ENCODE assay signal across 9 cellular contexts in the genomic region with DNA sequence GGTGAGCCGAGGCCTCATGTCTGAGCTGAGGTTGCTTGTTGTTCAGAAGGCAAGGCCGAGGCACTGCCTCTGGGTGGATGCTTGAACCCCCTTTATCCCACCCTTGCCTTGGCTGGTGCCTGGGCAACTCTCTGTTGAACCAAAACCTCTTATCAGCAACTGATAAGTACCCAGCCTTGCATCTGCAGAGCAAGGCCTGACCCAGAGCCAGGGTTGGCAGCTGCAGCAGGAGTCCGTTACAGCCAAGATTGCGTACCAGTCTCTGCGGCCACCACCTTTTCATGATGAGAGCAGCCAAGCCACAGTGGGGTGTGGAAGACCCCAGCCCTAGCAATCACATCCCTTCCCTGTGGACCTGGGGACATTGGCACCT.
DNase-seq lines count a peak whose midpoint lies in the region; ATAC-seq, FAIRE-seq and TF ChIP-seq lines count a peak whose summit lies in the region.
"Had no signal": no experiment of that assay in that cellular context is flagged by ENCODE, and none has a peak within 500 bp of the region (broad histone marks: within the 10 kb centered on the region; RNA-seq: fewer than 3 reads in every experiment).

No MANE protein-coding gene starts in this region.

- H3K9me3 Mint-ChIP-seq in activated T-cell treated with anti-CD3 and anti-CD28 coated beads, Interleukin-2, amount 50 U/mL, for 72 hours = no peaks in the 10 kb centered on the region
- H3K9me3 Mint-ChIP-seq in activated naive CD8-positive, alpha-beta T cell treated with anti-CD3 and anti-CD28 coated beads for 36 hours = no peaks in the 10 kb centered on the region
- no peaks in the 10 kb centered on the region for H3K9me3 Mint-ChIP-seq in osteocyte (ENCODE audit: unreplicated experiment)

- peaks cover 71% of the 10 kb centered on the region for H3K4me1 Mint-ChIP-seq in activated T-cell treated with anti-CD3 and anti-CD28 coated beads, Interleukin-2, amount 50 U/mL, for 72 hours (ENCODE audit: low read depth)
- H3K4me1 Mint-ChIP-seq in activated naive CD8-positive, alpha-beta T cell treated with anti-CD3 and anti-CD28 coated beads for 36 hours = peaks cover 47% of the 10 kb centered on the region
- no peaks in the 10 kb centered on the region for H3K4me1 Mint-ChIP-seq in osteocyte (ENCODE audit: unreplicated experiment)

- H3K27ac Mint-ChIP-seq in activated T-cell treated with anti-CD3 and anti-CD28 coated beads, Interleukin-2, amount 50 U/mL, for 72 hours = peak overlapping the region; percentile 97
- H3K27ac Mint-ChIP-seq in activated naive CD8-positive, alpha-beta T cell treated with anti-CD3 and anti-CD28 coated beads for 36 hours = peak overlapping the region; percentile 100
- no peak overlapping the region for H3K27ac Mint-ChIP-seq in osteocyte (ENCODE audit: unreplicated experiment)

- H3K4me1 ChIP-seq in HepG2 (ENCODE audit: insufficient read depth, low read length) = peaks cover 79% of the 10 kb centered on the region
- peaks cover 26% of the 10 kb centered on the region for H3K4me1 ChIP-seq in thymus (ENCODE audit: control insufficient read depth, insufficient read depth, low read length)

- no peaks in the 10 kb centered on the region for H3K36me3 Mint-ChIP-seq in activated T-cell treated with anti-CD3 and anti-CD28 coated beads, Interleukin-2, amount 50 U/mL, for 72 hours (ENCODE audit: insufficient read depth in 2 of 2)
- H3K36me3 Mint-ChIP-seq in activated naive CD8-positive, alpha-beta T cell treated with anti-CD3 and anti-CD28 coated beads for 36 hours = peaks cover 5% of the 10 kb centered on the region
- H3K36me3 Mint-ChIP-seq in osteocyte (ENCODE audit: unreplicated experiment) = no peaks in the 10 kb centered on the region

- FAIRE-seq in HepG2 (lab: Jason Lieb, UNC) = no peak

- H3K27ac ChIP-seq in HepG2 (ENCODE audit: extremely low read length, insufficient read depth, low read length) = no peak overlapping the region
- H3K27ac ChIP-seq in thymus (ENCODE audit: low read depth) = peak overlapping the region; percentile 91

- peaks cover 86% of the 10 kb centered on the region for H3K79me2 ChIP-seq in HepG2 (ENCODE audit: insufficient read depth, low read length)

- no peaks in the 10 kb centered on the region for H4K20me1 ChIP-seq in HepG2 (ENCODE audit: insufficient read depth, low read length)

- intact Hi-C loops in HepG2 (cut with micrococcal nuclease; ENCODE audit: unreplicated experiment) = no loop called here

- no peak overlapping the region for H3K4me3 ChIP-seq in HepG2 (replicated peaks in 1 of 3; ENCODE audit: insufficient read depth in 1 of 3, low read depth in 2 of 3, low read length in 3 of 3)
- H3K4me3 ChIP-seq in thymus (ENCODE audit: low read length) = no peak overlapping the region

- ATAC-seq in activated T-cell treated with anti-CD3 and anti-CD28 coated beads, Interleukin-2, amount 50 U/mL, for 72 hours (replicated peaks in 1 of 2) = no peak
- ATAC-seq in HepG2 = no peak

- no peaks in the 10 kb centered on the region for H3K27me3 ChIP-seq in HepG2 (ENCODE audit: control insufficient read depth in 1 of 2, insufficient read depth in 2 of 2, low read length in 2 of 2)
- H3K27me3 ChIP-seq in thymus (ENCODE audit: control insufficient read depth, insufficient read depth) = no peaks in the 10 kb centered on the region

- CTCF ChIA-PET in HepG2 (lab: Yijun Ruan, JAX; ENCODE audit: low intra/inter-chr PET ratio, low total read pairs) = no interaction called here

- no peak for TF ChIP-seq CTCF in HepG2 (CRISPR knock-in tag; IDR thresholded peaks at IDR 0.05)
- TF ChIP-seq CTCF in osteocyte (IDR thresholded peaks at IDR 0.05) = no peak

- H2AFZ ChIP-seq in HepG2 (ENCODE audit: low read length) = no peak overlapping the region

- no peak for TF ChIP-seq RAD21 in HepG2 (CRISPR knock-in tag; IDR thresholded peaks at IDR 0.05)

- no peak overlapping the region for H3K4me2 ChIP-seq in HepG2 (ENCODE audit: low read depth, low read length)

- in situ Hi-C loops in HepG2 (cut with HindIII; ENCODE audit: extremely low pct_ligation_motif_present, low pct_unique_long_range_greater_than_20kb) = no loop called here

- POLR2A ChIA-PET in HepG2 (lab: Yijun Ruan, JAX) = interaction anchor here (2.0 to 2.8 kb wide), 2 partner anchors 9 to 11 kb away, joined by 6 to 10 read pairs; no protein-coding TSS in a partner anchor

- no peak for DNase-seq in activated T-cell treated with anti-CD3 and anti-CD28 coated beads, Interleukin-2, amount 50 U/mL, for 72 hours
- DNase-seq in activated T-cell treated with anti-CD3 and anti-CD28 coated beads, Interleukin-2, amount 50 U/mL, for 1 hour = no peak
- DNase-seq in activated naive CD8-positive, alpha-beta T cell treated with anti-CD3 and anti-CD28 coated beads for 36 hours = no peak
- no peak for DNase-seq in HepG2 (ENCODE audit: low spot score)
- no peak for DNase-seq in osteocyte (ENCODE audit: extremely low spot score, unreplicated experiment)
- DNase-seq in cerebellum (ENCODE audit: low spot score) = no peak
- DNase-seq in hepatic stellate cell (ENCODE audit: low spot score) = no peak
- DNase-seq: RPMI8226 had no signal

- no peak for TF ChIP-seq POLR2A in HepG2 (IDR thresholded peaks at IDR 0.05; ENCODE audit: insufficient read depth in 1 of 2, low read depth in 2 of 2, low read length in 2 of 2)

- TF ChIP-seq EP300 in HepG2 (IDR thresholded peaks at IDR 0.05; ENCODE audit: low read depth in 2 of 2, low read length in 2 of 2) = no peak
- no peak for TF ChIP-seq EP300 in HepG2 (CRISPR knock-in tag; IDR thresholded peaks at IDR 0.05; ENCODE audit: borderline replicate concordance)

- no TSS peak for BruUV-seq in HepG2 (replicated peaks; lab: Mats Ljungman, UMichigan)

- no peaks in the 10 kb centered on the region for H3K27me3 Mint-ChIP-seq in activated T-cell treated with anti-CD3 and anti-CD28 coated beads, Interleukin-2, amount 50 U/mL, for 72 hours (ENCODE audit: low read depth)
- no peaks in the 10 kb centered on the region for H3K27me3 Mint-ChIP-seq in activated naive CD8-positive, alpha-beta T cell treated with anti-CD3 and anti-CD28 coated beads for 36 hours
- H3K27me3 Mint-ChIP-seq in osteocyte (ENCODE audit: unreplicated experiment) = peaks cover 20% of the 10 kb centered on the region

- 100% methylated on average over 2 of the region's 5 CpGs for WGBS in HepG2 (ENCODE audit: low lambda C conversion rate)
- WGBS in thymus = 93% methylated on average over 5 of the region's 5 CpGs

- H3K9ac ChIP-seq in HepG2 (ENCODE audit: insufficient read depth, low read depth, low read length) = no peak overlapping the region

- H3K9me3 ChIP-seq in HepG2 (ENCODE audit: low read length) (no peaks in the 10 kb centered on the region), thymus (ENCODE audit: control insufficient read depth) (no peaks in the 10 kb centered on the region)

- H3K36me3 ChIP-seq in HepG2 (replicated peaks in 1 of 2; ENCODE audit: control insufficient read depth in 1 of 2, insufficient read depth in 2 of 2, low read length in 2 of 2) (peaks cover 0 to 4% of the 10 kb centered on the region in 2 experiments; a peak in 2 of 5 replicates), thymus (ENCODE audit: control insufficient read depth, insufficient read depth) (no peaks in the 10 kb centered on the region)

- H3K4me3 Mint-ChIP-seq in activated T-cell treated with anti-CD3 and anti-CD28 coated beads, Interleukin-2, amount 50 U/mL, for 72 hours = peak overlapping the region; percentile 86 to 89
- peak overlapping the region; percentile 87 for H3K4me3 Mint-ChIP-seq in activated naive CD8-positive, alpha-beta T cell treated with anti-CD3 and anti-CD28 coated beads for 36 hours
- no peak overlapping the region for H3K4me3 Mint-ChIP-seq in osteocyte (ENCODE audit: unreplicated experiment)

TF ChIP-seq in HepG2, 621 proteins besides CTCF, POLR2A, EP300 and RAD21:
- TF ChIP-seq, protein P1, sequence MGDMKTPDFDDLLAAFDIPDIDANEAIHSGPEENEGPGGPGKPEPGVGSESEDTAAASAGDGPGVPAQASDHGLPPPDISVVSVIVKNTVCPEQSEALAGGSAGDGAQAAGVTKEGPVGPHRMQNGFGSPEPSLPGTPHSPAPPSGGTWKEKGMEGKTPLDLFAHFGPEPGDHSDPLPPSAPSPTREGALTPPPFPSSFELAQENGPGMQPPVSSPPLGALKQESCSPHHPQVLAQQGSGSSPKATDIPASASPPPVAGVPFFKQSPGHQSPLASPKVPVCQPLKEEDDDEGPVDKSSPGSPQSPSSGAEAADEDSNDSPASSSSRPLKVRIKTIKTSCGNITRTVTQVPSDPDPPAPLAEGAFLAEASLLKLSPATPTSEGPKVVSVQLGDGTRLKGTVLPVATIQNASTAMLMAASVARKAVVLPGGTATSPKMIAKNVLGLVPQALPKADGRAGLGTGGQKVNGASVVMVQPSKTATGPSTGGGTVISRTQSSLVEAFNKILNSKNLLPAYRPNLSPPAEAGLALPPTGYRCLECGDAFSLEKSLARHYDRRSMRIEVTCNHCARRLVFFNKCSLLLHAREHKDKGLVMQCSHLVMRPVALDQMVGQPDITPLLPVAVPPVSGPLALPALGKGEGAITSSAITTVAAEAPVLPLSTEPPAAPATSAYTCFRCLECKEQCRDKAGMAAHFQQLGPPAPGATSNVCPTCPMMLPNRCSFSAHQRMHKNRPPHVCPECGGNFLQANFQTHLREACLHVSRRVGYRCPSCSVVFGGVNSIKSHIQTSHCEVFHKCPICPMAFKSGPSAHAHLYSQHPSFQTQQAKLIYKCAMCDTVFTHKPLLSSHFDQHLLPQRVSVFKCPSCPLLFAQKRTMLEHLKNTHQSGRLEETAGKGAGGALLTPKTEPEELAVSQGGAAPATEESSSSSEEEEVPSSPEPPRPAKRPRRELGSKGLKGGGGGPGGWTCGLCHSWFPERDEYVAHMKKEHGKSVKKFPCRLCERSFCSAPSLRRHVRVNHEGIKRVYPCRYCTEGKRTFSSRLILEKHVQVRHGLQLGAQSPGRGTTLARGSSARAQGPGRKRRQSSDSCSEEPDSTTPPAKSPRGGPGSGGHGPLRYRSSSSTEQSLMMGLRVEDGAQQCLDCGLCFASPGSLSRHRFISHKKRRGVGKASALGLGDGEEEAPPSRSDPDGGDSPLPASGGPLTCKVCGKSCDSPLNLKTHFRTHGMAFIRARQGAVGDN (CRISPR knock-in tag; IDR thresholded peaks at IDR 0.05) = peak; percentile 14; the same call in 1 of the 2 replicates
- TF ChIP-seq ZNF75D (CRISPR knock-in tag; IDR thresholded peaks at IDR 0.05; ENCODE audit: borderline replicate concordance) = no peak
